28 cellular contexts compared by ENCODE assay signal in the genomic region with DNA sequence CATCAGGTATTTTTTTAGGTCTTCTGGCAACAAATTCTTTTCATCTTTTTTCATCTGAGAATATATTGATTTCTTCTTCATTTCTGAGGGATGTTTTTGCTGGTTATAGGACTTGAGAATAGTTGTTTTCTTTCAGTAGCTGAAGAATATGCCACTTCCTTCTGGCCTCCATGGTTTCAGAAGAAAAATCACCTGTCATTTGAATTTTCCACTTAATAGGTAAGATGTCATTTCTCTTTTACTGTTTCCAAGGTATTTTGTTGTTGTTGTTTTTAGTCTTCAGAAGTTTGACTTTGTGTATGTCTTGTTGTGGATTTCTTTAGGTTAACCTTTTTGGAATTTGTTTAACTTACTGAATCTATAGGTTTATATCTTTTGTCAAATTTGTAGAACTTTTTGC.
"Had no signal": no experiment of that assay in that cellular context is flagged by ENCODE, and none has a peak within 500 bp of the region (broad histone marks: within the 10 kb centered on the region; RNA-seq: fewer than 3 reads in every experiment).

No MANE protein-coding gene starts in this region.

- FAIRE-seq: small intestine, urothelium cell line had no signal

- H3K27me3 Mint-ChIP-seq: progenitor cell of endocrine pancreas; stimulated activated naive B cell treated with anti-CD40 and anti-IgM and Interleukin-4, amounts not matched to agents 10 μg/mL and 1 μg/mL and 100 μg/mL, for 72 hours had no signal

- H3K36me3 Mint-ChIP-seq: neural progenitor cell; stimulated activated effector memory CD8-positive, alpha-beta T cell treated with anti-CD3 and anti-CD28 coated beads, Interleukin-12 subunit alpha, Interleukin-12 subunit beta, amount 100 ng/mL, for 72 hours had no signal

- DNase-seq: natural killer cell; occipital lobe; ovary; posterior cingulate gyrus; psoas muscle; right cardiac atrium; right lobe of liver; sigmoid colon; small intestine; stimulated activated CD4-positive, alpha-beta T cell treated with anti-CD3 and anti-CD28 coated beads, Interleukin-15, amount 100 ng/mL, for 24 hours; stimulated activated CD4-positive, alpha-beta T cell treated with anti-CD3 and anti-CD28 coated beads, Interleukin-2, amount 100 ng/mL, for 24 hours; stimulated activated CD4-positive, alpha-beta T cell treated with anti-CD3 and anti-CD28 coated beads, Interleukin-2, amount 100 ng/mL, for 48 hours; stimulated activated CD4-positive, alpha-beta T cell treated with anti-CD3 and anti-CD28 coated beads, Interleukin-4, amount 100 ng/mL, for 24 hours; stimulated activated naive B cell treated with anti-CD40 and anti-IgM and Interleukin-4, amounts not matched to agents 10 μg/mL and 1 μg/mL and 100 μg/mL, for 72 hours; stimulated activated naive CD4-positive, alpha-beta T cell treated with Interleukin-2 at 50 U/mL for 16 hours; stomach; thyroid gland; trophoblast cell; upper lobe of left lung had no signal

- H3K4me2 ChIP-seq: neural progenitor cell had no signal

- ATAC-seq: natural killer cell; psoas muscle; right cardiac atrium; right lobe of liver; stimulated activated effector memory CD8-positive, alpha-beta T cell treated with anti-CD3 and anti-CD28 coated beads, Interleukin-12 subunit alpha, Interleukin-12 subunit beta, amount 100 ng/mL, for 72 hours; stimulated activated naive B cell treated with anti-CD40 and anti-IgM and Interleukin-4, amounts not matched to agents 10 μg/mL and 1 μg/mL and 100 μg/mL, for 72 hours had no signal

- H3K27ac ChIP-seq: neural progenitor cell, ovary, parathyroid adenoma, psoas muscle, right lobe of liver, sigmoid colon, stomach, thoracic aorta, thyroid gland, tibial nerve, upper lobe of left lung, vagina had no signal

- H3K9me3 ChIP-seq: ovary, psoas muscle, right lobe of liver, sigmoid colon, thoracic aorta, thyroid gland, tibial nerve, upper lobe of left lung, vagina had no signal

- H3K4me3 ChIP-seq: neural progenitor cell, ovary, psoas muscle, right lobe of liver, sigmoid colon, stomach, thoracic aorta, thyroid gland, tibial nerve, upper lobe of left lung, vagina had no signal

- H3K27ac Mint-ChIP-seq: natural killer cell; nephron; neural progenitor cell; progenitor cell of endocrine pancreas; stimulated activated effector memory CD8-positive, alpha-beta T cell treated with anti-CD3 and anti-CD28 coated beads, Interleukin-12 subunit alpha, Interleukin-12 subunit beta, amount 100 ng/mL, for 72 hours; stimulated activated naive B cell treated with anti-CD40 and anti-IgM and Interleukin-4, amounts not matched to agents 10 μg/mL and 1 μg/mL and 100 μg/mL, for 72 hours had no signal

- H3K4me3 Mint-ChIP-seq: natural killer cell; nephron; neural progenitor cell; stimulated activated effector memory CD8-positive, alpha-beta T cell treated with anti-CD3 and anti-CD28 coated beads, Interleukin-12 subunit alpha, Interleukin-12 subunit beta, amount 100 ng/mL, for 72 hours; stimulated activated naive B cell treated with anti-CD40 and anti-IgM and Interleukin-4, amounts not matched to agents 10 μg/mL and 1 μg/mL and 100 μg/mL, for 72 hours had no signal

- H3K79me2 ChIP-seq: parathyroid adenoma had no signal

- H3K36me3 ChIP-seq: neural progenitor cell, ovary, right lobe of liver, sigmoid colon, stomach, thoracic aorta, thyroid gland, tibial nerve, upper lobe of left lung, vagina had no signal

- H3K9ac ChIP-seq: neural progenitor cell, parathyroid adenoma had no signal

- H3K4me1 ChIP-seq: neural progenitor cell, parathyroid adenoma, psoas muscle, right lobe of liver, stomach, tibial nerve, upper lobe of left lung, vagina had no signal

- H3K27me3 ChIP-seq: neural progenitor cell, ovary, right lobe of liver, sigmoid colon, stomach, thyroid gland, tibial nerve, upper lobe of left lung, vagina had no signal

- H3K4me1 Mint-ChIP-seq: nephron, neural progenitor cell had no signal

- H2AFZ ChIP-seq: neural progenitor cell, parathyroid adenoma had no signal
